8 cellular contexts compared by ENCODE assay signal in the genomic region with DNA sequence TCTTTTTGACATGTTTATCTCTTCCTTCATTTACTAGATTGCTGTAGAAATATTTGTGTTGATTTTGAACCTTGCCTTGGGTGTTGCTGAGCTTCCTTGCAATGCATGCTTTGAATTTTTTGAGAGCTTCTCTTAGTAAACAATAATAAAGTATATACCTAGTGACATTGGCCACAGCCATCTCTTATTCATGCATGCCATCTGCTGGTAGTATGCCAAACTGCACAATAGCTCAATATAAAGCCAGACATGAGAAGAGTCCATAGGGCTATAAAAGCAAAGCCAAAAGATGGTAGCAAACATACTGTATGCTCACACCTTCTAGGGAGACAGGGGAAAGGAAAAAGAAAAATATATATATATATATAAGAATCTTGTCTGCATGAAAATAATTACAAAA. TPM values are rescaled to one million over a fixed set of nuclear protein-coding genes. Genes with fewer than 3 reads are reported as not detected.
DNase-seq lines count a peak whose midpoint lies in the region; ATAC-seq, FAIRE-seq and TF ChIP-seq lines count a peak whose summit lies in the region.

No MANE protein-coding gene starts in this region.

- H3K4me3 Mint-ChIP-seq in HFFc6, result no peak overlapping the region
- no peak overlapping the region for H3K4me3 Mint-ChIP-seq in stimulated activated naive B cell treated with anti-CD40 and anti-IgM and Interleukin-4, amounts not matched to agents 10 μg/mL and 1 μg/mL and 100 μg/mL, for 72 hours

- H3K27me3 Mint-ChIP-seq in HFFc6 (ENCODE audit: insufficient read depth), result peaks cover 2% of the 10 kb centered on the region; the same call in 1 of the 2 replicates
- H3K27me3 Mint-ChIP-seq in stimulated activated naive B cell treated with anti-CD40 and anti-IgM and Interleukin-4, amounts not matched to agents 10 μg/mL and 1 μg/mL and 100 μg/mL, for 72 hours, result peaks cover 6 to 10% of the 10 kb centered on the region in 2 donors

- no peaks in the 10 kb centered on the region for H3K36me3 Mint-ChIP-seq in HFFc6 (ENCODE audit: low read depth)
- peaks cover 0 to 3% of the 10 kb centered on the region in 2 donors for H3K36me3 Mint-ChIP-seq in stimulated activated naive B cell treated with anti-CD40 and anti-IgM and Interleukin-4, amounts not matched to agents 10 μg/mL and 1 μg/mL and 100 μg/mL, for 72 hours

- FAIRE-seq in D721Med (lab: Jason Lieb, UNC), result no peak

- no peaks in the 10 kb centered on the region for H3K9me3 Mint-ChIP-seq in HFFc6
- H3K9me3 Mint-ChIP-seq in stimulated activated naive B cell treated with anti-CD40 and anti-IgM and Interleukin-4, amounts not matched to agents 10 μg/mL and 1 μg/mL and 100 μg/mL, for 72 hours, result peaks cover 0 to 3% of the 10 kb centered on the region in 2 donors

- DNase-seq in D721Med (ENCODE audit: insufficient read length, low spot score) (no peak), HFFc6 (peak; percentile 63), NOMO-1 (lab: John Stamatoyannopoulos, UW; ENCODE audit: unreplicated experiment in 2 of 2) (peak; percentile 39 to 76), iris pigment epithelial cell (ENCODE audit: low read depth) (peak; percentile 59), cerebellar nuclear complex (lab: John Stamatoyannopoulos, UW) (no peak)
- peak; percentile 40 for DNase-seq in activated naive CD4-positive, alpha-beta T cell treated with Interleukin-2 at 50 U/mL for 16 hours
- peak; percentile 27 for DNase-seq in stimulated activated naive B cell treated with anti-CD40 and anti-IgM and Interleukin-4, amounts not matched to agents 10 μg/mL and 1 μg/mL and 100 μg/mL, for 72 hours

- peaks cover 6% of the 10 kb centered on the region; the same call in 1 of the 2 replicates for H3K4me1 Mint-ChIP-seq in HFFc6 (ENCODE audit: low read depth)
- H3K4me1 Mint-ChIP-seq in stimulated activated naive B cell treated with anti-CD40 and anti-IgM and Interleukin-4, amounts not matched to agents 10 μg/mL and 1 μg/mL and 100 μg/mL, for 72 hours, result no peaks in the 10 kb centered on the region

- TF ChIP-seq CTCF in D721Med (IDR thresholded peaks at IDR 0.05; ENCODE audit: insufficient read depth, missing control alignments) (peak; percentile 75), HFFc6 (IDR thresholded peaks at IDR 0.05) (peak; percentile 81)

- peak; percentile 80 to 82 for ATAC-seq in stimulated activated naive B cell treated with anti-CD40 and anti-IgM and Interleukin-4, amounts not matched to agents 10 μg/mL and 1 μg/mL and 100 μg/mL, for 72 hours (replicated peaks)
- no peak for ATAC-seq in HG02623 (IDR thresholded peaks at IDR 0.05; ENCODE audit: unreplicated experiment)

- no peak overlapping the region for H3K27ac Mint-ChIP-seq in HFFc6
- no peak overlapping the region for H3K27ac Mint-ChIP-seq in stimulated activated naive B cell treated with anti-CD40 and anti-IgM and Interleukin-4, amounts not matched to agents 10 μg/mL and 1 μg/mL and 100 μg/mL, for 72 hours

RNA-seq across cellular contexts. Expression of a gene that starts 18.9 kb away (rescaled TPM):
- total RNA-seq in HFFc6 (2021; fragmentation: NEBNext Ultra II Directional; extraction: Animal tissue kit (Norgen Biotek cat#: 25700)), result 1 to 10 TPM; 5.0 to 6.8 (median 5.8) TPM

RNA-seq across cellular contexts. Expression of a gene that starts 59.8 kb away (rescaled TPM):
- total RNA-seq in HFFc6 (2021; fragmentation: NEBNext Ultra II Directional; extraction: Animal tissue kit (Norgen Biotek cat#: 25700)), result 1 to 10 TPM in 3 of 6 experiments, under 1 TPM in 3; 0.37 to 1.2 (median 0.81) TPM

Comparison
In these comparisons a context has a peak if more than half of its experiments do, and no peak if none do; other contexts are left out.
1. DNase-seq: peak in HFFc6 (single experiment), NOMO-1 (2 of 2), activated naive CD4-positive, alpha-beta T cell treated with Interleukin-2 at 50 U/mL for 16 hours (single experiment), iris pigment epithelial cell (single experiment) and stimulated activated naive B cell treated with anti-CD40 and anti-IgM and Interleukin-4, amounts not matched to agents 10 μg/mL and 1 μg/mL and 100 μg/mL, for 72 hours (single experiment); none in D721Med (single experiment) and cerebellar nuclear complex (0 of 2).